28 cellular contexts compared by ENCODE assay signal in genomic region chr7:131131746-131132431, GRCh38.
"Had no signal": no experiment of that assay in that cellular context is flagged by ENCODE, and none has a peak within 500 bp of the region (broad histone marks: within the 10 kb centered on the region; RNA-seq: fewer than 3 reads in every experiment).

No MANE protein-coding gene starts in this region.

- ATAC-seq: body of pancreas; heart right ventricle; left lobe of liver; natural killer cell; stimulated activated naive B cell treated with anti-CD40 and anti-IgM and Interleukin-4, amounts not matched to agents 10 μg/mL and 1 μg/mL and 100 μg/mL, for 72 hours had no signal

- H3K27me3 Mint-ChIP-seq: activated naive CD8-positive, alpha-beta T cell; stimulated activated naive B cell treated with anti-CD40 and anti-IgM and Interleukin-4, amounts not matched to agents 10 μg/mL and 1 μg/mL and 100 μg/mL, for 72 hours had no signal

- H3K27ac ChIP-seq: body of pancreas, esophagus muscularis mucosa, heart right ventricle, lower lobe of right lung, neural progenitor cell, parathyroid adenoma, psoas muscle, right atrium auricular region, stomach, tibial nerve, VCaP had no signal

- H3K27me3 ChIP-seq: body of pancreas, esophagus muscularis mucosa, heart right ventricle, neural progenitor cell, right atrium auricular region, stomach, tibial nerve had no signal

- DNase-seq: activated CD4-positive, alpha-beta T cell treated with anti-CD3 and anti-CD28 coated beads for 4 hours; activated CD4-positive, alpha-beta T cell treated with anti-CD3 and anti-CD28 coated beads, Interleukin-2, amount 50 U/mL, for 4 hours; activated effector memory CD4-positive, alpha-beta T cell treated with Interleukin-2 at 50 U/mL for 16 hours; activated naive CD4-positive, alpha-beta T cell treated with Interleukin-2 at 50 U/mL for 16 hours; activated T-cell treated with anti-CD3 and anti-CD28 coated beads for 4 hours; aorta; body of pancreas; dermis blood vessel endothelial cell; effector CD4-positive, alpha-beta T cell; foreskin melanocyte; heart right ventricle; lower lobe of right lung; mesenchymal stem cell; natural killer cell; occipital lobe; psoas muscle; stimulated activated CD4-positive, alpha-beta T cell treated with anti-CD3 and anti-CD28 coated beads, Interleukin-2, amount 100 ng/mL, for 24 hours; stimulated activated naive B cell treated with anti-CD40 and anti-IgM and Interleukin-4, amounts not matched to agents 10 μg/mL and 1 μg/mL and 100 μg/mL, for 72 hours; stomach had no signal

- H3K9ac ChIP-seq: neural progenitor cell, parathyroid adenoma had no signal

- H3K9me3 ChIP-seq: body of pancreas, esophagus muscularis mucosa, heart right ventricle, lower lobe of right lung, psoas muscle, right atrium auricular region, stomach, tibial nerve had no signal

- H3K36me3 ChIP-seq: esophagus muscularis mucosa, heart right ventricle, lower lobe of right lung, neural progenitor cell, right atrium auricular region, stomach, tibial nerve had no signal

- H3K4me2 ChIP-seq: neural progenitor cell, smooth muscle cell had no signal

- H3K79me2 ChIP-seq: parathyroid adenoma had no signal

- H3K4me3 Mint-ChIP-seq: activated naive CD8-positive, alpha-beta T cell; natural killer cell; neural progenitor cell; stimulated activated naive B cell treated with anti-CD40 and anti-IgM and Interleukin-4, amounts not matched to agents 10 μg/mL and 1 μg/mL and 100 μg/mL, for 72 hours had no signal

- H2AFZ ChIP-seq: neural progenitor cell, parathyroid adenoma had no signal

- H3K4me1 Mint-ChIP-seq: natural killer cell, neural progenitor cell had no signal

- H3K27ac Mint-ChIP-seq: activated naive CD8-positive, alpha-beta T cell; natural killer cell; neural progenitor cell; stimulated activated naive B cell treated with anti-CD40 and anti-IgM and Interleukin-4, amounts not matched to agents 10 μg/mL and 1 μg/mL and 100 μg/mL, for 72 hours had no signal

- H3K4me1 ChIP-seq: body of pancreas, esophagus muscularis mucosa, heart right ventricle, lower lobe of right lung, neural progenitor cell, psoas muscle, right atrium auricular region, stomach, tibial nerve had no signal

- H3K4me3 ChIP-seq: body of pancreas, esophagus muscularis mucosa, heart right ventricle, lower lobe of right lung, neural progenitor cell, psoas muscle, right atrium auricular region, smooth muscle cell, stomach, tibial nerve had no signal

- H3K36me3 Mint-ChIP-seq: activated naive CD8-positive, alpha-beta T cell; natural killer cell; neural progenitor cell; stimulated activated naive B cell treated with anti-CD40 and anti-IgM and Interleukin-4, amounts not matched to agents 10 μg/mL and 1 μg/mL and 100 μg/mL, for 72 hours had no signal
